Comparison of ENCODE assay signal across 20 cellular contexts in the genomic region with DNA sequence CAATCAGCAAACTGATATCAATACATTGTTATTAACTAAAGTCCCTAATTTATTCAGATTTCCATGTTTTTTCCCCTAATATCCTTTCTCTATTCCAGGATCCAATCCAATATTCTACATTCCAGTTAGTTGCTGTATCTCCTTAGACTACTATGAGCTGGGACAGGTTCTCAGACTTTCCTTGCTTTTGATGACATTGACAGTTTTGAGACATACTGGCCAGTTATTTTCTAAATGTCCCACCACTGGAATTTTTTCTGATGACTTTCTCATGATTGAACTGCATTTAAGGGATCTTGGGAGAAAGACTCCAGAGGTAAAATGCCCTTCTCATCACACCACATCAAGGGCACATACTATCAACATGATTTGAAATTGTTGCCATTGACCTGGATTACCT.
DNase-seq lines count a peak whose midpoint lies in the region; ATAC-seq, FAIRE-seq and TF ChIP-seq lines count a peak whose summit lies in the region.
"Had no signal": no experiment of that assay in that cellular context is flagged by ENCODE, and none has a peak within 500 bp of the region (broad histone marks: within the 10 kb centered on the region; RNA-seq: fewer than 3 reads in every experiment).

No MANE protein-coding gene starts in this region.

- CTCF ChIA-PET in A549 (lab: Yijun Ruan, JAX): no interaction called here

- no peaks in the 10 kb centered on the region for H3K36me3 Mint-ChIP-seq in glutamatergic neuron (ENCODE audit: unreplicated experiment)
- H3K36me3 Mint-ChIP-seq: CD8-positive, alpha-beta T cell had no signal

- H3K9ac ChIP-seq in neuronal stem cell (ENCODE audit: low read depth, low read length, poor library complexity): no peak overlapping the region
- H3K9ac ChIP-seq: BLaER1 treated with 17β-estradiol and CSF1 and Interleukin-3, amounts not matched to agents 10 nM and 100 nM had no signal

- H3K27me3 ChIP-seq in vagina (no peaks in the 10 kb centered on the region), neuronal stem cell (ENCODE audit: control insufficient read depth in 3 of 3, insufficient read depth in 3 of 3, low read depth in 1 of 3, low read length in 3 of 3) (peaks cover 0 to under 1% (median 0%) of the 10 kb centered on the region in 3 experiments)
- H3K27me3 ChIP-seq: BLaER1 treated with 17β-estradiol and CSF1 and Interleukin-3, amounts not matched to agents 10 nM and 100 nM had no signal

- H3K36me3 ChIP-seq in vagina: no peaks in the 10 kb centered on the region
- H3K36me3 ChIP-seq in neuronal stem cell (replicated peaks in 1 of 2; ENCODE audit: control insufficient read depth in 2 of 2, insufficient read depth in 2 of 2, low read length in 2 of 2): no peaks in the 10 kb centered on the region
- H3K36me3 ChIP-seq: BLaER1 treated with 17β-estradiol and CSF1 and Interleukin-3, amounts not matched to agents 10 nM and 100 nM had no signal

- no peak for FAIRE-seq in A549 (lab: Jason Lieb, UNC)
- FAIRE-seq: A204.1, D721Med, G401.6, GM12891 had no signal

- H3K27me3 Mint-ChIP-seq in glutamatergic neuron (ENCODE audit: unreplicated experiment): peaks cover 5% of the 10 kb centered on the region

- H2BK12ac ChIP-seq in neuronal stem cell (ENCODE audit: low read length): no peak overlapping the region

- no peak overlapping the region for H3K23ac ChIP-seq in neuronal stem cell (ENCODE audit: low read depth, low read length, poor library complexity)

- peaks cover 7% of the 10 kb centered on the region for H3K9me3 Mint-ChIP-seq in glutamatergic neuron (ENCODE audit: unreplicated experiment)
- H3K9me3 Mint-ChIP-seq: CD4-positive, alpha-beta T cell; CD8-positive, alpha-beta T cell had no signal

- no peaks in the 10 kb centered on the region for H3K79me1 ChIP-seq in neuronal stem cell (ENCODE audit: low read depth, low read length)

- TF ChIP-seq POLR2A in A549 (IDR thresholded peaks at IDR 0.05; ENCODE audit: low read length): no peak
- TF ChIP-seq POLR2A in vagina (IDR thresholded peaks at IDR 0.05): no peak

- TF ChIP-seq EP300 in A549 (IDR thresholded peaks at IDR 0.05): no peak

- H3K4me1 Mint-ChIP-seq in glutamatergic neuron (ENCODE audit: low read depth, unreplicated experiment): peaks cover 35% of the 10 kb centered on the region
- H3K4me1 Mint-ChIP-seq: B cell had no signal

- H2BK5ac ChIP-seq in neuronal stem cell (ENCODE audit: low read length): no peak overlapping the region

- no peak overlapping the region for H3K18ac ChIP-seq in neuronal stem cell (ENCODE audit: low read length)

- no peak overlapping the region for H2BK15ac ChIP-seq in neuronal stem cell (ENCODE audit: low read length)

- TF ChIP-seq CTCF in A549 (IDR thresholded peaks at IDR 0.05) (no peak), glutamatergic neuron (IDR thresholded peaks at IDR 0.05; ENCODE audit: partially characterized antibody, unreplicated experiment) (no peak), vagina (IDR thresholded peaks at IDR 0.05) (no peak)

- H2BK120ac ChIP-seq in neuronal stem cell (ENCODE audit: low read depth, low read length): no peak overlapping the region

- H4K8ac ChIP-seq in neuronal stem cell (ENCODE audit: low read depth, low read length): no peak overlapping the region

- TF ChIP-seq RAD21 in A549 (conservative IDR thresholded peaks at IDR 0.05 in 1 of 2, IDR thresholded peaks at IDR 0.05 in 1 of 2): no peak

- H3K4me2 ChIP-seq in A549 (no peak overlapping the region), neuronal stem cell (ENCODE audit: insufficient read depth, low read length, poor library complexity, severe bottlenecking) (no peak overlapping the region)
- H3K4me2 ChIP-seq: BLaER1 treated with 17β-estradiol and CSF1 and Interleukin-3, amounts not matched to agents 10 nM and 100 nM had no signal

- no peak overlapping the region for H2AFZ ChIP-seq in neuronal stem cell (ENCODE audit: low read length)

- H3K4me3 ChIP-seq in A549: no peak overlapping the region
- H3K4me3 ChIP-seq in vagina: no peak overlapping the region
- no peak overlapping the region for H3K4me3 ChIP-seq in neuronal stem cell (ENCODE audit: low read length in 2 of 2)
- H3K4me3 ChIP-seq: BLaER1 treated with 17β-estradiol and CSF1 and Interleukin-3, amounts not matched to agents 10 nM and 100 nM had no signal

- no peak overlapping the region for H4K91ac ChIP-seq in neuronal stem cell (ENCODE audit: low read depth, low read length, poor library complexity)

- ATAC-seq in A549: no peak
- no peak for ATAC-seq in HG02759 (IDR thresholded peaks at IDR 0.05; ENCODE audit: unreplicated experiment)
- ATAC-seq: CD8-positive, alpha-beta T cell had no signal

- H3K9me3 ChIP-seq in A549 (no peaks in the 10 kb centered on the region), vagina (no peaks in the 10 kb centered on the region), neuronal stem cell (replicated peaks in 1 of 2; ENCODE audit: control insufficient read depth in 2 of 2, insufficient read depth in 1 of 2, low read depth in 1 of 2, low read length in 2 of 2) (no peaks in the 10 kb centered on the region)
- H3K9me3 ChIP-seq: BLaER1 treated with 17β-estradiol and CSF1 and Interleukin-3, amounts not matched to agents 10 nM and 100 nM; Caco-2 had no signal

- H3K4ac ChIP-seq in neuronal stem cell (ENCODE audit: low read length): no peak overlapping the region

- no peak for DNase-seq in A549 (ENCODE audit: low read depth in 1 of 2, low spot score in 1 of 2)
- no peak for DNase-seq in glutamatergic neuron
- DNase-seq in vagina (ENCODE audit: extremely low spot score in 2 of 2): no peak
- DNase-seq in neuronal stem cell (ENCODE audit: low spot score): no peak
- DNase-seq: 8988T; AML-193; Caco-2; Calu3; CD4-positive, alpha-beta T cell; CD8-positive, alpha-beta T cell; DMS79 treated with DMSO at 0.1 percent for 48 hours; GF-D8 had no signal

- peak overlapping the region; percentile 91 for H3K27ac Mint-ChIP-seq in glutamatergic neuron (ENCODE audit: unreplicated experiment)
- H3K27ac Mint-ChIP-seq: B cell; CD4-positive, alpha-beta T cell; CD8-positive, alpha-beta T cell had no signal

- POLR2A ChIA-PET in A549 (lab: Yijun Ruan, JAX): no interaction called here

- peak overlapping the region; percentile 8 for H3K4me3 Mint-ChIP-seq in glutamatergic neuron (ENCODE audit: unreplicated experiment)
- H3K4me3 Mint-ChIP-seq: B cell; CD4-positive, alpha-beta T cell; CD8-positive, alpha-beta T cell had no signal

- H3K27ac ChIP-seq in A549: no peak overlapping the region
- H3K27ac ChIP-seq in vagina: peak overlapping the region; percentile 80
- no peak overlapping the region for H3K27ac ChIP-seq in neuronal stem cell (replicated peaks; ENCODE audit: low read length)
- H3K27ac ChIP-seq: BLaER1 treated with 17β-estradiol and CSF1 and Interleukin-3, amounts not matched to agents 10 nM and 100 nM; C4-2B had no signal

- intact Hi-C loops in vagina (cut with DNase I): no loop called here

- no peaks in the 10 kb centered on the region for H3K4me1 ChIP-seq in A549
- peaks cover 19% of the 10 kb centered on the region for H3K4me1 ChIP-seq in vagina
- peaks cover 0 to 2% of the 10 kb centered on the region in 2 donors for H3K4me1 ChIP-seq in neuronal stem cell (ENCODE audit: control insufficient read depth in 2 of 2, insufficient read depth in 1 of 2, low read depth in 1 of 2, low read length in 2 of 2)

- H3K14ac ChIP-seq in neuronal stem cell (ENCODE audit: low read length): no peak overlapping the region

- H2AK5ac ChIP-seq in neuronal stem cell (ENCODE audit: low read depth, low read length): no peak overlapping the region

TF ChIP-seq in A549, 52 proteins besides CTCF, POLR2A, EP300 and RAD21:
- peak; percentile 30 for TF ChIP-seq MAFK (IDR thresholded peaks at IDR 0.05; ENCODE audit: partially characterized antibody)
- no peak for TF ChIP-seq RNF2 (IDR thresholded peaks at IDR 0.05; ENCODE audit: borderline replicate concordance, low read depth)
- no peak for TF ChIP-seq FOXS1 (CRISPR knock-in tag; IDR thresholded peaks at IDR 0.05)
TF ChIP-seq in A549: peak in this region for 1.
